ENCODE assay signal across 8 cellular contexts in genomic region chr1:243849089-243850012, GRCh38. TPM values are rescaled to one million over a fixed set of nuclear protein-coding genes. Genes with fewer than 3 reads are reported as not detected.
DNase-seq lines count a peak whose midpoint lies in the region; ATAC-seq and TF ChIP-seq lines count a peak whose summit lies in the region.

No MANE protein-coding gene starts in this region.

- H3K27me3 Mint-ChIP-seq in activated T-helper 17 cell treated with anti-CD3 and anti-CD28 coated beads, Interleukin-2, amount 50 U/mL, for 72 hours: no peaks in the 10 kb centered on the region
- no peaks in the 10 kb centered on the region for H3K27me3 Mint-ChIP-seq in natural killer cell (ENCODE audit: low read depth in 2 of 2)
- no peaks in the 10 kb centered on the region for H3K27me3 Mint-ChIP-seq in stimulated activated memory B cell treated with anti-CD40 and anti-IgM and Interleukin-4, amounts not matched to agents 10 μg/mL and 1 μg/mL and 100 μg/mL, for 72 hours

- H4K20me1 ChIP-seq in OCI-LY3 (ENCODE audit: insufficient read depth, low read length): peaks cover 18% of the 10 kb centered on the region

- H3K27ac ChIP-seq in OCI-LY3 (ENCODE audit: low read length): peak overlapping the region; percentile 75

- ATAC-seq in HG03196 (IDR thresholded peaks at IDR 0.05; ENCODE audit: unreplicated experiment): peak; percentile 26
- peak; percentile 24 for ATAC-seq in activated T-helper 17 cell treated with anti-CD3 and anti-CD28 coated beads, Interleukin-2, amount 50 U/mL, for 72 hours (replicated peaks)
- peak; percentile 45 to 71 (median 61) for ATAC-seq in natural killer cell
- ATAC-seq in stimulated activated memory B cell treated with anti-CD40 and anti-IgM and Interleukin-4, amounts not matched to agents 10 μg/mL and 1 μg/mL and 100 μg/mL, for 72 hours: peak; percentile 64

- peaks cover 9% of the 10 kb centered on the region for H3K36me3 Mint-ChIP-seq in activated T-helper 17 cell treated with anti-CD3 and anti-CD28 coated beads, Interleukin-2, amount 50 U/mL, for 72 hours (ENCODE audit: low read depth)
- H3K36me3 Mint-ChIP-seq in natural killer cell: no peaks in the 10 kb centered on the region
- H3K36me3 Mint-ChIP-seq in stimulated activated memory B cell treated with anti-CD40 and anti-IgM and Interleukin-4, amounts not matched to agents 10 μg/mL and 1 μg/mL and 100 μg/mL, for 72 hours: no peaks in the 10 kb centered on the region

- no peaks in the 10 kb centered on the region for H3K27me3 ChIP-seq in OCI-LY3 (ENCODE audit: low read depth, low read length)

- H3K9me3 ChIP-seq in OCI-LY3 (ENCODE audit: insufficient read depth, low read length): no peaks in the 10 kb centered on the region

- H3K4me3 ChIP-seq in OCI-LY3 (ENCODE audit: low read length): peak overlapping the region; percentile 87

- intact Hi-C loops in natural killer cell (cut with micrococcal nuclease): loop anchor here (1.0 to 10.0 kb wide), 5 partner anchors 57 to 595 kb away; partner anchors contain the start of genes CEP170 and SDCCAG8

- H3K36me3 ChIP-seq in OCI-LY3 (replicated peaks; ENCODE audit: low read depth, low read length): no peaks in the 10 kb centered on the region

- H3K9ac ChIP-seq in OCI-LY3 (ENCODE audit: low read length): peak overlapping the region; percentile 90

- no peaks in the 10 kb centered on the region for H3K9me3 Mint-ChIP-seq in activated T-helper 17 cell treated with anti-CD3 and anti-CD28 coated beads, Interleukin-2, amount 50 U/mL, for 72 hours
- H3K9me3 Mint-ChIP-seq in natural killer cell: no peaks in the 10 kb centered on the region
- no peaks in the 10 kb centered on the region for H3K9me3 Mint-ChIP-seq in stimulated activated memory B cell treated with anti-CD40 and anti-IgM and Interleukin-4, amounts not matched to agents 10 μg/mL and 1 μg/mL and 100 μg/mL, for 72 hours

- peaks cover 38% of the 10 kb centered on the region for H3K4me1 ChIP-seq in OCI-LY3 (ENCODE audit: low read length)

- H3K4me1 Mint-ChIP-seq in activated T-helper 17 cell treated with anti-CD3 and anti-CD28 coated beads, Interleukin-2, amount 50 U/mL, for 72 hours: peaks cover 12% of the 10 kb centered on the region
- H3K4me1 Mint-ChIP-seq in natural killer cell: peaks cover 26 to 30% of the 10 kb centered on the region in 2 donors
- H3K4me1 Mint-ChIP-seq in stimulated activated memory B cell treated with anti-CD40 and anti-IgM and Interleukin-4, amounts not matched to agents 10 μg/mL and 1 μg/mL and 100 μg/mL, for 72 hours: peaks cover 28% of the 10 kb centered on the region

- no peak for TF ChIP-seq CTCF in OCI-LY3 (IDR thresholded peaks at IDR 0.05; ENCODE audit: low read depth, low read length)
- no peak for TF ChIP-seq CTCF in natural killer cell (IDR thresholded peaks at IDR 0.05)

- H3K27ac Mint-ChIP-seq in activated T-helper 17 cell treated with anti-CD3 and anti-CD28 coated beads, Interleukin-2, amount 50 U/mL, for 72 hours: peak overlapping the region; percentile 98
- peak overlapping the region; percentile 97 to 99 for H3K27ac Mint-ChIP-seq in natural killer cell
- H3K27ac Mint-ChIP-seq in stimulated activated memory B cell treated with anti-CD40 and anti-IgM and Interleukin-4, amounts not matched to agents 10 μg/mL and 1 μg/mL and 100 μg/mL, for 72 hours: peak overlapping the region; percentile 95

- H3K79me2 ChIP-seq in OCI-LY3 (ENCODE audit: low read length): peaks cover 48% of the 10 kb centered on the region

- H3K4me3 Mint-ChIP-seq in activated T-helper 17 cell treated with anti-CD3 and anti-CD28 coated beads, Interleukin-2, amount 50 U/mL, for 72 hours: peak overlapping the region; percentile 95
- peak overlapping the region; percentile 99 for H3K4me3 Mint-ChIP-seq in natural killer cell
- peak overlapping the region; percentile 98 for H3K4me3 Mint-ChIP-seq in stimulated activated memory B cell treated with anti-CD40 and anti-IgM and Interleukin-4, amounts not matched to agents 10 μg/mL and 1 μg/mL and 100 μg/mL, for 72 hours

- peak; percentile 1 for DNase-seq in NCI-H2196 (lab: John Stamatoyannopoulos, UW; ENCODE audit: unreplicated experiment)
- DNase-seq in NCI-H2196 treated with DMSO at 0.1 percent for 48 hours (lab: John Stamatoyannopoulos, UW; ENCODE audit: unreplicated experiment): no peak
- DNase-seq in fibroblast of peridontal ligament (ENCODE audit: extremely low read depth): peak; percentile 63
- peak; percentile 75 for DNase-seq in natural killer cell

- H2AFZ ChIP-seq in OCI-LY3 (ENCODE audit: low read depth, low read length): no peak overlapping the region; the same call in 1 of the 2 replicates

- H3K4me2 ChIP-seq in OCI-LY3 (ENCODE audit: low read length): peak overlapping the region; percentile 97

RNA-seq across cellular contexts. Expression of gene AKT3, which starts 0.7 kb away (rescaled TPM):
- 10 to 100 TPM; 32.2 to 53.2 TPM for total RNA-seq in activated T-helper 17 cell treated with anti-CD3 and anti-CD28 coated beads, Interleukin-2, amount 50 U/mL, for 72 hours
- 100 to 1,000 TPM; 135 to 157 (median 136) TPM for total RNA-seq in natural killer cell
